Comparison of ENCODE assay signal across 29 cellular contexts in the genomic region with DNA sequence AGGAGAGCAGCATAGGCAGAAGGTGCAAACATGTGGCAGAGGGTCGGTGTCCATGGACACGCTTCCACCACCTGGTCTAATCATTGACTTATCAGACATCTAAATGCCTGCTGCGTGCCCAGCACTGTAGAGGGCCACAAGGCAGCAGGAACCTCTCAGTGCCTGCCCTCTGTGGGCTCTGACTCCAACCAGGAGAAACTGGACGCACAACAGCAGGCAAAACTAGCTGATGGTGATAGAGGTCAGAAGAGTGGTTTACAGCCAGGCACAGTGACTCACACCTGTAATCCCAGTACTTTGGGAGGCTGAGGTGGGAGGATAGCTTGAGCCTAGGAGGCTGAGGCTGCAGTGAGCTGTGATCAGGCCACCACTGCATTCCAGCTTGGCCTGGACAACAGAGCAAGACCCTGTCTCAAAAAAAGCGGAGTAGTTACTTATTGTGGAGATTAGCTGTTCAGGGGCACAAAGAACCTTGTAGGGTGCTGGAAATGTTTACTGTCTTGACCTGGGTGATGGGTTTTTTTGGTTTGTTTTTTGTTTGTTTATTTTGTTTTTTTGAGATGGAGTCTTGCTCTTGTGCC. TPM values are rescaled to one million over a fixed set of nuclear protein-coding genes. Genes with fewer than 3 reads are reported as not detected.
A peak's percentile ranks its signal among the peaks of the same experiment; 100 is the strongest.
DNase-seq lines count a peak whose midpoint lies in the region; ATAC-seq, FAIRE-seq and TF ChIP-seq lines count a peak whose summit lies in the region.
"Had no signal": no experiment of that assay in that cellular context is flagged by ENCODE, and none has a peak within 500 bp of the region (broad histone marks: within the 10 kb centered on the region; RNA-seq: fewer than 3 reads in every experiment).

No MANE protein-coding gene starts in this region.

- H2BK15ac ChIP-seq in H1 (ENCODE audit: low read length) = no peak overlapping the region

- H3K14ac ChIP-seq in H1 (ENCODE audit: insufficient read length) = peak overlapping the region; percentile 31

- H3K4me3 ChIP-seq in Peyer's patch (no peak overlapping the region), H1 (ENCODE audit: extremely low read depth in 1 of 4, insufficient read depth in 2 of 4, low read depth in 3 of 4, low read length in 4 of 4) (no peak overlapping the region), transverse colon (no peak overlapping the region)
- H3K4me3 ChIP-seq: right atrium auricular region had no signal

- CTCF ChIA-PET in activated CD8-positive, alpha-beta T cell treated with anti-CD3 and anti-CD28 coated beads for 36 hours (lab: Charles Lee) = no interaction called here
- CTCF ChIA-PET in activated CD8-positive, alpha-beta T cell treated with anti-CD3 and anti-CD28 coated beads, Interleukin-2, amount 10 ng/mL, durations not matched to agents 7 days and 5 days (lab: Charles Lee) = interaction anchor here (1.0 kb wide), 1 partner anchor 31 kb away, joined by 5 read pairs; no protein-coding TSS in a partner anchor
- CTCF ChIA-PET in H1 (lab: Charles Lee; ENCODE audit: partially characterized antibody) = interaction anchor here (0.7 to 0.9 kb wide), 3 partner anchors 15 to 34 kb away, joined by 3 to 4 read pairs (median 3); no protein-coding TSS in a partner anchor

- no peak for ATAC-seq in activated CD8-positive, alpha-beta T cell treated with anti-CD3 and anti-CD28 coated beads for 36 hours
- ATAC-seq in activated CD8-positive, alpha-beta T cell treated with anti-CD3 and anti-CD28 coated beads, Interleukin-2, amount 10 ng/mL, durations not matched to agents 7 days and 5 days = no peak
- ATAC-seq in GM21717 (IDR thresholded peaks at IDR 0.05; ENCODE audit: unreplicated experiment) = no peak
- ATAC-seq: activated CD8-positive, alpha-beta memory T cell treated with anti-CD3 and anti-CD28 coated beads, Interleukin-2, amount 10 ng/mL, durations not matched to agents 7 days and 5 days; esophagus mucosa; natural killer cell treated with Interleukin-12 subunit alpha and Interleukin-12 subunit beta and Interleukin-15 and Interleukin-18, amount 100 ng/mL, for 72 hours had no signal

- H3K23me2 ChIP-seq in H1 (ENCODE audit: low read depth, low read length) = no peaks in the 10 kb centered on the region

- no peaks in the 10 kb centered on the region for H4K20me1 ChIP-seq in H1 (replicated peaks in 1 of 2; ENCODE audit: control insufficient read depth in 1 of 2, insufficient read depth in 2 of 2, low read length in 2 of 2)

- no peak for FAIRE-seq in H1 (lab: Jason Lieb, UNC)
- FAIRE-seq: GM12892, kidney had no signal

- H3K56ac ChIP-seq in H1 (replicated peaks; ENCODE audit: insufficient read length, low read depth, low read length) = no peak overlapping the region

- no peaks in the 10 kb centered on the region for H3K9me3 Mint-ChIP-seq in activated CD8-positive, alpha-beta T cell treated with anti-CD3 and anti-CD28 coated beads for 36 hours
- H3K9me3 Mint-ChIP-seq in activated CD8-positive, alpha-beta T cell treated with anti-CD3 and anti-CD28 coated beads, Interleukin-2, amount 10 ng/mL, durations not matched to agents 7 days and 5 days (ENCODE audit: insufficient read depth) = no peaks in the 10 kb centered on the region
- H3K9me3 Mint-ChIP-seq: activated CD4-positive, alpha-beta T cell treated with anti-CD3 and anti-CD28 coated beads, Interleukin-2, amount 10 ng/mL, durations not matched to agents 7 days and 5 days; mesothelial cell of epicardium; natural killer cell treated with Interleukin-12 subunit alpha and Interleukin-12 subunit beta and Interleukin-15 and Interleukin-18, amount 100 ng/mL, for 72 hours had no signal

- no peaks in the 10 kb centered on the region for H3K27me3 Mint-ChIP-seq in activated CD8-positive, alpha-beta T cell treated with anti-CD3 and anti-CD28 coated beads for 36 hours
- no peaks in the 10 kb centered on the region for H3K27me3 Mint-ChIP-seq in activated CD8-positive, alpha-beta T cell treated with anti-CD3 and anti-CD28 coated beads, Interleukin-2, amount 10 ng/mL, durations not matched to agents 7 days and 5 days (ENCODE audit: low read depth)
- H3K27me3 Mint-ChIP-seq: activated CD4-positive, alpha-beta T cell treated with anti-CD3 and anti-CD28 coated beads, Interleukin-2, amount 10 ng/mL, durations not matched to agents 7 days and 5 days; activated CD8-positive, alpha-beta memory T cell treated with anti-CD3 and anti-CD28 coated beads, Interleukin-2, amount 10 ng/mL, durations not matched to agents 7 days and 5 days; natural killer cell treated with Interleukin-12 subunit alpha and Interleukin-12 subunit beta and Interleukin-15 and Interleukin-18, amount 100 ng/mL, for 72 hours had no signal

- no peak for DNase-seq in activated CD8-positive, alpha-beta T cell treated with anti-CD3 and anti-CD28 coated beads for 36 hours
- DNase-seq in activated CD8-positive, alpha-beta T cell treated with anti-CD3 and anti-CD28 coated beads, Interleukin-2, amount 10 ng/mL, durations not matched to agents 7 days and 5 days = no peak
- DNase-seq in Peyer's patch = peak in 1 of 3 donors; percentile 67
- no peak for DNase-seq in H1 (ENCODE audit: low read depth in 1 of 2, low spot score in 2 of 2)
- peak; percentile 34 for DNase-seq in transverse colon
- no peak for DNase-seq in NCI-H2171 treated with DMSO at 0.1 percent for 48 hours (lab: John Stamatoyannopoulos, UW)
- DNase-seq in pons (ENCODE audit: low spot score) = no peak
- DNase-seq: 8988T; activated CD4-positive, alpha-beta T cell treated with anti-CD3 and anti-CD28 coated beads, Interleukin-2, amount 10 ng/mL, durations not matched to agents 7 days and 5 days; activated CD8-positive, alpha-beta memory T cell treated with anti-CD3 and anti-CD28 coated beads, Interleukin-2, amount 10 ng/mL, durations not matched to agents 7 days and 5 days; activated naive CD4-positive, alpha-beta T cell treated with anti-CD3 and anti-CD28 coated beads, Interleukin-2, amount 50 U/mL, for 16 hours; cortex of kidney; endodermal cell; foreskin fibroblast; head of caudate nucleus; KG1; kidney; NCI-H1436; NCI-H2081 treated with DMSO at 0.1 percent for 48 hours; NCI-H82; stimulated activated CD4-positive, alpha-beta T cell treated with anti-CD3 and anti-CD28 coated beads, Interleukin-4, amount 100 ng/mL, for 1 hour; T1000; WERI-Rb-1 had no signal

- no peak overlapping the region for H3K4me2 ChIP-seq in H1 (ENCODE audit: insufficient read depth in 1 of 2, low read depth in 2 of 2, low read length in 2 of 2)

- H2BK20ac ChIP-seq in H1 (ENCODE audit: low read length) = no peak overlapping the region

- TF ChIP-seq EP300 in H1 (IDR thresholded peaks at IDR 0.05; ENCODE audit: borderline replicate concordance in 1 of 2, low read depth in 2 of 2, low read length in 2 of 2) (no peak), transverse colon (IDR thresholded peaks at IDR 0.05; ENCODE audit: low read depth) (no peak)

- H3K79me1 ChIP-seq in H1 (ENCODE audit: low read depth, low read length) = peaks cover 2% of the 10 kb centered on the region

- H3K27me3 ChIP-seq in Peyer's patch = no peaks in the 10 kb centered on the region
- H3K27me3 ChIP-seq in H1 (replicated peaks in 1 of 4; ENCODE audit: control insufficient read depth in 3 of 4, extremely low read depth in 1 of 4, insufficient read depth in 3 of 4, low read length in 3 of 4) = no peaks in the 10 kb centered on the region
- no peaks in the 10 kb centered on the region for H3K27me3 ChIP-seq in transverse colon
- H3K27me3 ChIP-seq: right atrium auricular region had no signal

- no peak overlapping the region for H2AK5ac ChIP-seq in H1 (ENCODE audit: low read depth, low read length)

- H3K36me3 ChIP-seq in Peyer's patch (no peaks in the 10 kb centered on the region), H1 (ENCODE audit: control insufficient read depth in 2 of 4, insufficient read depth in 4 of 4, low read length in 3 of 4) (no peaks in the 10 kb centered on the region), transverse colon (no peaks in the 10 kb centered on the region)
- H3K36me3 ChIP-seq: right atrium auricular region, WERI-Rb-1 had no signal

- no peak overlapping the region for H3K18ac ChIP-seq in H1 (ENCODE audit: extremely low read depth, low read length)

- H4K5ac ChIP-seq in H1 (ENCODE audit: insufficient read length, low read depth, low read length) = no peak overlapping the region

- no peak overlapping the region for H4K91ac ChIP-seq in H1 (replicated peaks; ENCODE audit: insufficient read length, low read length)

- peaks cover 42% of the 10 kb centered on the region for H3K4me1 Mint-ChIP-seq in activated CD8-positive, alpha-beta T cell treated with anti-CD3 and anti-CD28 coated beads for 36 hours (ENCODE audit: low read depth)
- H3K4me1 Mint-ChIP-seq in activated CD8-positive, alpha-beta T cell treated with anti-CD3 and anti-CD28 coated beads, Interleukin-2, amount 10 ng/mL, durations not matched to agents 7 days and 5 days (ENCODE audit: low read depth) = peaks cover 57% of the 10 kb centered on the region

- H3K79me2 ChIP-seq in H1 (ENCODE audit: control insufficient read depth in 1 of 2, insufficient read depth in 2 of 2, low read length in 2 of 2) = no peaks in the 10 kb centered on the region; a peak in 1 of 4 replicates

- H3K36me3 Mint-ChIP-seq in activated CD8-positive, alpha-beta T cell treated with anti-CD3 and anti-CD28 coated beads for 36 hours (ENCODE audit: low read depth) = peaks cover 8% of the 10 kb centered on the region
- peaks cover 19% of the 10 kb centered on the region for H3K36me3 Mint-ChIP-seq in activated CD8-positive, alpha-beta T cell treated with anti-CD3 and anti-CD28 coated beads, Interleukin-2, amount 10 ng/mL, durations not matched to agents 7 days and 5 days (ENCODE audit: low read depth)
- H3K36me3 Mint-ChIP-seq: natural killer cell treated with Interleukin-12 subunit alpha and Interleukin-12 subunit beta and Interleukin-15 and Interleukin-18, amount 100 ng/mL, for 72 hours had no signal

- 98% methylated on average over 5 of the region's 5 CpGs; no CpG with 5 or more reads in 1 of the 2 experiments for WGBS in H1 (ENCODE audit: extremely low coverage in 1 of 2, insufficient coverage in 1 of 2, insufficient read length in 1 of 2, insufficient replicate concordance in 2 of 2, low coverage in 1 of 2, low lambda C conversion rate in 2 of 2, missing lambda C conversion rate in 1 of 2), 2 experiments
- 90 to 100% methylated on average over 1 to 5 of the region's 5 CpGs for WGBS in transverse colon (ENCODE audit: low coverage in 1 of 2), 2 donors

- TF ChIP-seq POLR2A in Peyer's patch (IDR thresholded peaks at IDR 0.05) (no peak), H1 (IDR thresholded peaks at IDR 0.05; ENCODE audit: control extremely low read depth in 1 of 2, low read depth in 2 of 2, low read length in 2 of 2) (no peak), transverse colon (IDR thresholded peaks at IDR 0.05) (no peak)

- no peak overlapping the region for H2BK5ac ChIP-seq in H1 (ENCODE audit: low read depth, low read length)

- H4K8ac ChIP-seq in H1 (ENCODE audit: extremely low read depth, insufficient read depth, low read length) = no peak overlapping the region

- intact Hi-C loops in activated CD8-positive, alpha-beta T cell treated with anti-CD3 and anti-CD28 coated beads for 36 hours (cut with micrococcal nuclease) = no loop called here
- intact Hi-C loops in transverse colon (cut with DNase I; ENCODE audit: low total_unique reads) = no loop called here

- no peak for TF ChIP-seq RAD21 in H1 (IDR thresholded peaks at IDR 0.05 in 1 of 2, conservative IDR thresholded peaks at IDR 0.05 in 1 of 2; ENCODE audit: low read depth in 2 of 2, low read length in 2 of 2)

- peak overlapping the region; percentile 53 for H3K4ac ChIP-seq in H1 (replicated peaks; ENCODE audit: insufficient read length, low read depth, low read length)

- no peak overlapping the region for H2AFZ ChIP-seq in H1 (ENCODE audit: low read length)

- no peak overlapping the region for H2BK120ac ChIP-seq in H1 (replicated peaks; ENCODE audit: low read depth, low read length)

- in situ Hi-C loops in transverse colon (cut with MboI; ENCODE audit: low pct_ligation_motif_present in 1 of 4, low pct_unique_long_range_greater_than_20kb in 1 of 4, low sequenced_read_pairs in 3 of 4) = no loop called here

- no peak overlapping the region for H3K9ac ChIP-seq in H1 (replicated peaks in 1 of 4; ENCODE audit: extremely low read depth in 1 of 4, low read depth in 3 of 4, low read length in 3 of 4)

- peaks cover 0 to 74% (median 11%) of the 10 kb centered on the region in 4 donors for H3K4me1 ChIP-seq in Peyer's patch
- H3K4me1 ChIP-seq in H1 (replicated peaks in 1 of 4; ENCODE audit: control insufficient read depth in 3 of 4, insufficient read depth in 4 of 4, low read length in 3 of 4) = no peaks in the 10 kb centered on the region
- H3K4me1 ChIP-seq in transverse colon = peaks cover 9 to 70% (median 34%) of the 10 kb centered on the region in 4 donors

- no peaks in the 10 kb centered on the region for H3K9me3 ChIP-seq in Peyer's patch
- H3K9me3 ChIP-seq in H1 (ENCODE audit: insufficient read depth in 2 of 2, low read depth in 1 of 2, low read length in 1 of 2) = no peaks in the 10 kb centered on the region
- H3K9me3 ChIP-seq in transverse colon = no peaks in the 10 kb centered on the region
- H3K9me3 ChIP-seq: right atrium auricular region had no signal

- no peak overlapping the region for H2BK12ac ChIP-seq in H1 (ENCODE audit: low read depth, low read length)

- POLR2A ChIA-PET in activated CD8-positive, alpha-beta T cell treated with anti-CD3 and anti-CD28 coated beads for 36 hours (lab: Charles Lee) = interaction anchor here (1.0 kb wide), 1 partner anchor 10 kb away, joined by 3 read pairs; no protein-coding TSS in a partner anchor
- POLR2A ChIA-PET in activated CD8-positive, alpha-beta T cell treated with anti-CD3 and anti-CD28 coated beads, Interleukin-2, amount 10 ng/mL, durations not matched to agents 7 days and 5 days (lab: Charles Lee) = no interaction called here
- POLR2A ChIA-PET in H1 (lab: Charles Lee; ENCODE audit: partially characterized antibody) = interaction anchor here (1.3 to 1.6 kb wide), 2 partner anchors 17 to 40 kb away, joined by 3 to 4 read pairs; no protein-coding TSS in a partner anchor

- H3K27ac Mint-ChIP-seq in activated CD8-positive, alpha-beta T cell treated with anti-CD3 and anti-CD28 coated beads for 36 hours = peak overlapping the region; percentile 10
- no peak overlapping the region for H3K27ac Mint-ChIP-seq in activated CD8-positive, alpha-beta T cell treated with anti-CD3 and anti-CD28 coated beads, Interleukin-2, amount 10 ng/mL, durations not matched to agents 7 days and 5 days
- H3K27ac Mint-ChIP-seq: activated CD4-positive, alpha-beta T cell treated with anti-CD3 and anti-CD28 coated beads, Interleukin-2, amount 10 ng/mL, durations not matched to agents 7 days and 5 days; activated CD8-positive, alpha-beta memory T cell treated with anti-CD3 and anti-CD28 coated beads, Interleukin-2, amount 10 ng/mL, durations not matched to agents 7 days and 5 days; endodermal cell; mesothelial cell of epicardium; natural killer cell treated with Interleukin-12 subunit alpha and Interleukin-12 subunit beta and Interleukin-15 and Interleukin-18, amount 100 ng/mL, for 72 hours had no signal

- H3K23ac ChIP-seq in H1 (ENCODE audit: insufficient read length) = no peak overlapping the region

- no peak overlapping the region for H3K4me3 Mint-ChIP-seq in activated CD8-positive, alpha-beta T cell treated with anti-CD3 and anti-CD28 coated beads for 36 hours
- H3K4me3 Mint-ChIP-seq in activated CD8-positive, alpha-beta T cell treated with anti-CD3 and anti-CD28 coated beads, Interleukin-2, amount 10 ng/mL, durations not matched to agents 7 days and 5 days = no peak overlapping the region
- H3K4me3 Mint-ChIP-seq: activated CD4-positive, alpha-beta T cell treated with anti-CD3 and anti-CD28 coated beads, Interleukin-2, amount 10 ng/mL, durations not matched to agents 7 days and 5 days; activated CD8-positive, alpha-beta memory T cell treated with anti-CD3 and anti-CD28 coated beads, Interleukin-2, amount 10 ng/mL, durations not matched to agents 7 days and 5 days; endodermal cell; mesothelial cell of epicardium; natural killer cell treated with Interleukin-12 subunit alpha and Interleukin-12 subunit beta and Interleukin-15 and Interleukin-18, amount 100 ng/mL, for 72 hours had no signal

- TF ChIP-seq CTCF in activated CD8-positive, alpha-beta T cell treated with anti-CD3 and anti-CD28 coated beads for 36 hours (IDR thresholded peaks at IDR 0.05) = no peak
- TF ChIP-seq CTCF in Peyer's patch (IDR thresholded peaks at IDR 0.05) = no peak
- no peak for TF ChIP-seq CTCF in H1 (IDR thresholded peaks at IDR 0.05; ENCODE audit: control extremely low read depth in 1 of 3, insufficient read depth in 1 of 3, low read depth in 1 of 3, low read length in 3 of 3)
- no peak for TF ChIP-seq CTCF in transverse colon (IDR thresholded peaks at IDR 0.05)

- H3K27ac ChIP-seq in Peyer's patch = peak overlapping the region in 3 of 4 donors; percentile 9 to 75 (median 63)
- H3K27ac ChIP-seq in H1 (ENCODE audit: low read depth, low read length) = no peak overlapping the region
- peak overlapping the region in 3 of 4 donors; percentile 2 to 73 (median 12) for H3K27ac ChIP-seq in transverse colon
- H3K27ac ChIP-seq: right atrium auricular region, WERI-Rb-1 had no signal

RNA-seq across cellular contexts. Expression of a gene that starts 46.5 kb away (rescaled TPM):
- 10 to 100 TPM; 26.6 to 26.7 TPM for total RNA-seq in activated CD8-positive, alpha-beta T cell treated with anti-CD3 and anti-CD28 coated beads for 36 hours
- 10 to 100 TPM; 36.3 to 36.7 TPM for total RNA-seq in activated CD8-positive, alpha-beta T cell treated with anti-CD3 and anti-CD28 coated beads, Interleukin-2, amount 10 ng/mL, durations not matched to agents 7 days and 5 days
- total RNA-seq in Peyer's patch = 10 to 100 TPM; 24.8 to 67.9 (median 45.4) TPM
- total RNA-seq in H1 (2021; fragmentation: NEBNext Ultra II Directional; extraction: Animal tissue kit (Norgen Biotek cat#: 25700)) = 14.9 and 16.9 TPM in 2 replicates
- polyA plus RNA-seq in H1 (2011; rRNA removed) = 14.6 and 18.9 TPM in 2 replicates
- polyA plus RNA-seq in H1 (2011; cell fraction: cytosol; rRNA removed) = 11.9 TPM
- 12.8 TPM for polyA plus RNA-seq in H1 (2011; cell fraction: nucleus; rRNA removed)
- 10.5 to 16.1 TPM (median 14.7 TPM) in 4 replicates for polyA plus RNA-seq in H1 (2012, experiment 1 of 2)
- polyA plus RNA-seq in H1 (2012, experiment 2 of 2) = 11.9 TPM
- 10.8 TPM for polyA plus RNA-seq in H1 (2013, experiment 1 of 2)
- polyA plus RNA-seq in H1 (2013, experiment 2 of 2) = 10.5 TPM
- polyA minus RNA-seq in H1 (2011; rRNA and poly(A)+ RNA removed) = 6.6 and 10.4 TPM in 2 replicates
- 7.1 TPM for polyA minus RNA-seq in H1 (2011; cell fraction: cytosol; rRNA and poly(A)+ RNA removed)
- polyA minus RNA-seq in H1 (2011; cell fraction: nucleus; rRNA and poly(A)+ RNA removed) = 6.8 TPM
- total RNA-seq in transverse colon = 100 to 1,000 TPM in 1 of 4 donors, 10 to 100 TPM in 3; 19.8 to 110 (median 29.3) TPM
